8 cellular contexts compared by ENCODE assay signal in the genomic region with DNA sequence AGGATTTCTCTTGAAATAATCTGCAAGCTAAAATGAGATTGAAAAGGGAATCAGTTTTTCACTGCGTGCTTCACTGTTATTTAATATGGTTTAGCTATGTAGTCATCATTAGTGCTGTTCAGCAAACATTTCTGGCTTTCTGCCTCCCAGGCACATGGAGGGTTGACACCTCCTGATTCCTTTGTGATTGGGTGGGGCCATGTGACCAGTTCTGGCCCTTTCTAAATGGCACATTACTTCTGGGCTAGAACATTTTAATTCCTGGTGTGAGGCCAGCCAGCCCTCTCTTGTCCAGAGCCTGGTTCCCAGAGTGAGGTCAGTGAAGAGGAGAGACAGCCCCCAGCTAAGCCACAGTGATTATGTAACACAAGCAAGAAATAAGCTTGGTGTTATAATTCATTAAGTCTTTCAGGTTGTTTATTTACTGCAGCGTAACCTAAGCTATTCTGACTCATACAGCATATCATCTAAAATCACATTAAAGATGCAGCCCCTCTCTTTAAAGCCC. TPM values are rescaled to one million over a fixed set of nuclear protein-coding genes. Genes with fewer than 3 reads are reported as not detected.
A peak's percentile ranks its signal among the peaks of the same experiment; 100 is the strongest.
DNase-seq lines count a peak whose midpoint lies in the region; TF ChIP-seq lines count a peak whose summit lies in the region.

No MANE protein-coding gene starts in this region.

- H2AFZ ChIP-seq in osteoblast (ENCODE audit: low read length): no peak overlapping the region

- no peak for TF ChIP-seq CTCF in fibroblast of pulmonary artery (IDR thresholded peaks at IDR 0.05; ENCODE audit: low read length, missing control alignments)
- no peak for TF ChIP-seq CTCF in osteoblast (IDR thresholded peaks at IDR 0.05; ENCODE audit: extremely low read depth, low read depth, low read length)

- H3K27ac ChIP-seq in osteoblast (ENCODE audit: low read depth, low read length): peak overlapping the region; percentile 94

- H3K4me3 ChIP-seq in fibroblast of pulmonary artery (replicated peaks; ENCODE audit: low read depth, low read length) (no peak overlapping the region), osteoblast (ENCODE audit: insufficient read depth, low read length) (no peak overlapping the region)

- peaks cover 44% of the 10 kb centered on the region for H3K4me1 ChIP-seq in osteoblast (ENCODE audit: insufficient read depth, low read length)

- no peaks in the 10 kb centered on the region for H3K9me3 ChIP-seq in osteoblast (ENCODE audit: low read depth, low read length)

- H4K20me1 ChIP-seq in osteoblast (ENCODE audit: insufficient read depth, low read length): no peaks in the 10 kb centered on the region

- H3K79me2 ChIP-seq in osteoblast (ENCODE audit: insufficient read depth, low read length): no peaks in the 10 kb centered on the region

- peak; percentile 16 for DNase-seq in COLO829 (ENCODE audit: low spot score)
- peak; percentile 10 for DNase-seq in RKO (ENCODE audit: low spot score)
- DNase-seq in fibroblast of pulmonary artery (ENCODE audit: low read depth): peak; percentile 73
- DNase-seq in osteoblast (ENCODE audit: insufficient read length, low spot score, missing footprints): peak; percentile 87
- DNase-seq in NCI-H1694 (lab: John Stamatoyannopoulos, UW): no peak
- DNase-seq in NCI-H187 treated with DMSO at 0.1 percent for 48 hours (lab: John Stamatoyannopoulos, UW): no peak
- DNase-seq in Kasumi-1 (lab: John Stamatoyannopoulos, UW): no peak
- DNase-seq in NAMALWA (ENCODE audit: low spot score): no peak

- no peaks in the 10 kb centered on the region for H3K36me3 ChIP-seq in osteoblast (ENCODE audit: insufficient read depth, low read length)

- H3K27me3 ChIP-seq in osteoblast (ENCODE audit: insufficient read depth, low read length): no peaks in the 10 kb centered on the region

- H3K4me2 ChIP-seq in osteoblast (ENCODE audit: insufficient read depth, low read length): no peak overlapping the region

RNA-seq across cellular contexts. Expression of a gene that starts 17.4 kb away (rescaled TPM):
- total RNA-seq in osteoblast: 4.7 and 6.5 TPM in 2 replicates

RNA-seq across cellular contexts. Expression of a gene that starts 30.5 kb away (rescaled TPM):
- 0.36 and 0.88 TPM in 2 replicates for total RNA-seq in osteoblast

RNA-seq across cellular contexts. Expression of a gene that starts 37.4 kb away (rescaled TPM):
- 12.3 and 12.4 TPM in 2 replicates for total RNA-seq in osteoblast

Comparison
In these comparisons a context has a peak if more than half of its experiments do, and no peak if none do; other contexts are left out.
1. DNase-seq: peak in COLO829 (single experiment), RKO (single experiment), fibroblast of pulmonary artery (single experiment) and osteoblast (single experiment); none in NCI-H1694 (single experiment), NCI-H187 treated with DMSO at 0.1 percent for 48 hours (single experiment), Kasumi-1 (0 of 2) and NAMALWA (single experiment).